Comparison of ENCODE assay signal across 9 cellular contexts in genomic region chr1:53956308-53957168, GRCh38. TPM values are rescaled to one million over a fixed set of nuclear protein-coding genes. Genes with fewer than 3 reads are reported as not detected.
A peak's percentile ranks its signal among the peaks of the same experiment; 100 is the strongest.
DNase-seq lines count a peak whose midpoint lies in the region; ATAC-seq, FAIRE-seq and TF ChIP-seq lines count a peak whose summit lies in the region.
"Had no signal": no experiment of that assay in that cellular context is flagged by ENCODE, and none has a peak within 500 bp of the region (broad histone marks: within the 10 kb centered on the region; RNA-seq: fewer than 3 reads in every experiment).

No MANE protein-coding gene starts in this region.

- peak overlapping the region; percentile 92 for H3K18ac ChIP-seq in mesendoderm (ENCODE audit: low read length)

- TF ChIP-seq CTCF in D721Med (IDR thresholded peaks at IDR 0.05; ENCODE audit: insufficient read depth, missing control alignments) = no peak

- H3K27ac ChIP-seq in mesendoderm (ENCODE audit: low read depth, low read length) = peak overlapping the region; percentile 87

- DNase-seq in D721Med (ENCODE audit: insufficient read length, low spot score) = no peak
- peak; percentile 76 for DNase-seq in NCI-H1092 (lab: John Stamatoyannopoulos, UW)
- DNase-seq in mesendoderm = no peak
- no peak for DNase-seq in AG08396 (ENCODE audit: low spot score)
- no peak for DNase-seq in anterior cingulate cortex (lab: John Stamatoyannopoulos, UW)
- DNase-seq: naive thymus-derived CD8-positive, alpha-beta T cell had no signal

- H3K36me3 ChIP-seq in mesendoderm (ENCODE audit: control insufficient read depth, insufficient read depth, low read length) = no peaks in the 10 kb centered on the region

- no peak overlapping the region for H2AK5ac ChIP-seq in mesendoderm (ENCODE audit: low read length)

- ATAC-seq in SK-N-SH treated with all-trans-retinoic acid at 6 μM for 48 hours (peak; percentile 27; the same call in 1 of the 3 replicates), GM21515 (IDR thresholded peaks at IDR 0.05; ENCODE audit: unreplicated experiment) (no peak), GM18502 (IDR thresholded peaks at IDR 0.05; ENCODE audit: poor library complexity, unreplicated experiment) (no peak)
- ATAC-seq: naive thymus-derived CD8-positive, alpha-beta T cell had no signal

- peak overlapping the region; percentile 26 for H3K9ac ChIP-seq in mesendoderm (ENCODE audit: low read length)

- H2BK15ac ChIP-seq in mesendoderm (replicated peaks; ENCODE audit: low read depth) = peak overlapping the region; percentile 57

- H3K4me1 ChIP-seq in mesendoderm (ENCODE audit: control insufficient read depth, low read depth, low read length) = peaks cover 13% of the 10 kb centered on the region

- H3K4ac ChIP-seq in mesendoderm (ENCODE audit: low read depth, low read length) = peak overlapping the region; percentile 79

- no peak overlapping the region for H2BK120ac ChIP-seq in mesendoderm (ENCODE audit: low read depth, low read length)

- peak overlapping the region; percentile 55 for H3K23ac ChIP-seq in mesendoderm (ENCODE audit: low read length)

- FAIRE-seq in D721Med (lab: Jason Lieb, UNC) = peak; percentile 85

- H4K8ac ChIP-seq in mesendoderm (ENCODE audit: low read depth, low read length) = no peak overlapping the region

- no peak overlapping the region for H4K5ac ChIP-seq in mesendoderm (ENCODE audit: low read length)

- no peaks in the 10 kb centered on the region for H3K27me3 ChIP-seq in mesendoderm (ENCODE audit: insufficient read depth, low read length, poor library complexity)

- peak overlapping the region; percentile 38 for H3K56ac ChIP-seq in mesendoderm (ENCODE audit: low read length)

- no peak overlapping the region for H2BK5ac ChIP-seq in mesendoderm (ENCODE audit: low read length)

- no CpG with 5 or more reads among the region's 3 CpGs for WGBS in mesendoderm (ENCODE audit: extremely low coverage, insufficient coverage, low lambda C conversion rate)

- H3K4me3 ChIP-seq in mesendoderm (ENCODE audit: low read length) = no peak overlapping the region

- H3K79me2 ChIP-seq in mesendoderm (ENCODE audit: control insufficient read depth, insufficient read depth, low read length) = no peaks in the 10 kb centered on the region

- no peaks in the 10 kb centered on the region for H3K79me1 ChIP-seq in mesendoderm (ENCODE audit: low read length)

- H3K4me2 ChIP-seq in mesendoderm (ENCODE audit: low read length) = no peak overlapping the region

TF ChIP-seq in SK-N-SH treated with all-trans-retinoic acid at 6 μM for 48 hours, 23 proteins besides CTCF, POLR2A, EP300 and RAD21:
- TF ChIP-seq TSHZ2 (CRISPR knock-in tag; IDR thresholded peaks at IDR 0.05) = no peak
- no peak for TF ChIP-seq ZC3H10 (CRISPR knock-in tag; IDR thresholded peaks at IDR 0.05)
- TF ChIP-seq ZNF8 (CRISPR knock-in tag; IDR thresholded peaks at IDR 0.05) = no peak
- no peak for TF ChIP-seq GLIS3 (CRISPR knock-in tag; IDR thresholded peaks at IDR 0.05)
- TF ChIP-seq POU6F1 (CRISPR knock-in tag; IDR thresholded peaks at IDR 0.05; ENCODE audit: borderline replicate concordance, low read depth) = no peak
- TF ChIP-seq CSDC2 (CRISPR knock-in tag; IDR thresholded peaks at IDR 0.05) = no peak
- TF ChIP-seq ESRRG (CRISPR knock-in tag; IDR thresholded peaks at IDR 0.05) = no peak
- TF ChIP-seq ISL1 (CRISPR knock-in tag; IDR thresholded peaks at IDR 0.05) = no peak
- no peak for TF ChIP-seq OSR1 (CRISPR knock-in tag; IDR thresholded peaks at IDR 0.05)
- no peak for TF ChIP-seq TCF4 (CRISPR knock-in tag; IDR thresholded peaks at IDR 0.05; ENCODE audit: borderline replicate concordance)
- TF ChIP-seq ZFP30 (CRISPR knock-in tag; IDR thresholded peaks at IDR 0.05) = no peak
- TF ChIP-seq TOX (CRISPR knock-in tag; IDR thresholded peaks at IDR 0.05; ENCODE audit: borderline replicate concordance) = no peak
- TF ChIP-seq CSRNP3 (CRISPR knock-in tag; IDR thresholded peaks at IDR 0.05) = no peak
- no peak for TF ChIP-seq RARB (CRISPR knock-in tag; IDR thresholded peaks at IDR 0.05)
- no peak for TF ChIP-seq ZNF565 (CRISPR knock-in tag; conservative IDR thresholded peaks at IDR 0.05; ENCODE audit: low read depth)
- no peak for TF ChIP-seq PATZ1 (CRISPR knock-in tag; IDR thresholded peaks at IDR 0.05; ENCODE audit: borderline replicate concordance)
- no peak for TF ChIP-seq ZNF70 (CRISPR knock-in tag; IDR thresholded peaks at IDR 0.05)
- no peak for TF ChIP-seq ARNTL (CRISPR knock-in tag; IDR thresholded peaks at IDR 0.05; ENCODE audit: borderline replicate concordance, low read depth)

RNA-seq across cellular contexts. Expression of gene LRRC42, which starts 10.4 kb away (rescaled TPM):
- polyA plus RNA-seq in mesendoderm (2013, experiment 1 of 2) = 33.7 TPM
- polyA plus RNA-seq in mesendoderm (2013, experiment 2 of 2) = 35.5 TPM

RNA-seq across cellular contexts. Expression of gene IFT25, which starts 11.0 kb away (rescaled TPM):
- polyA plus RNA-seq in mesendoderm (2013, experiment 1 of 2) = 39.6 TPM
- 38.7 TPM for polyA plus RNA-seq in mesendoderm (2013, experiment 2 of 2)
